ENCODE assay signal across 1 cellular context in the genomic region with DNA sequence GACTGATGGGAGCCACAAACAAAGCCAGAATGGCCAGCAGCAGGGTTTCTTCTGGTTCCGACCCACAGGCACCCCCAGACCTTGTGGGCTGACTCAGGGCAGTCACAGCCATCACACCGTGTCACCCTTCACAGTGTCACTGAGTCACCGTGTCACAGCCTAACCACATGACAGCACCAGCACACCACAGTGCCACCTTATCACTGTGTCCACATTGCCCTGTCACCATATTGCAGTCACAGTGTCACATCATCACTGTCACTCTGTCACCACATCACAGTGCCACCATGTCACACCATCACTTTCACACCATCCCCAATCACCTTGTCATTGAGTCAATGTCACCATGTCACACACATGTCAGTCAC.
TF ChIP-seq lines count a peak whose summit lies in the region.

No MANE protein-coding gene starts in this region.

TF ChIP-seq in K562, 482 proteins besides CTCF, POLR2A, EP300 and RAD21 (continued from another document and continues in another):
- TF ChIP-seq, protein P1, sequence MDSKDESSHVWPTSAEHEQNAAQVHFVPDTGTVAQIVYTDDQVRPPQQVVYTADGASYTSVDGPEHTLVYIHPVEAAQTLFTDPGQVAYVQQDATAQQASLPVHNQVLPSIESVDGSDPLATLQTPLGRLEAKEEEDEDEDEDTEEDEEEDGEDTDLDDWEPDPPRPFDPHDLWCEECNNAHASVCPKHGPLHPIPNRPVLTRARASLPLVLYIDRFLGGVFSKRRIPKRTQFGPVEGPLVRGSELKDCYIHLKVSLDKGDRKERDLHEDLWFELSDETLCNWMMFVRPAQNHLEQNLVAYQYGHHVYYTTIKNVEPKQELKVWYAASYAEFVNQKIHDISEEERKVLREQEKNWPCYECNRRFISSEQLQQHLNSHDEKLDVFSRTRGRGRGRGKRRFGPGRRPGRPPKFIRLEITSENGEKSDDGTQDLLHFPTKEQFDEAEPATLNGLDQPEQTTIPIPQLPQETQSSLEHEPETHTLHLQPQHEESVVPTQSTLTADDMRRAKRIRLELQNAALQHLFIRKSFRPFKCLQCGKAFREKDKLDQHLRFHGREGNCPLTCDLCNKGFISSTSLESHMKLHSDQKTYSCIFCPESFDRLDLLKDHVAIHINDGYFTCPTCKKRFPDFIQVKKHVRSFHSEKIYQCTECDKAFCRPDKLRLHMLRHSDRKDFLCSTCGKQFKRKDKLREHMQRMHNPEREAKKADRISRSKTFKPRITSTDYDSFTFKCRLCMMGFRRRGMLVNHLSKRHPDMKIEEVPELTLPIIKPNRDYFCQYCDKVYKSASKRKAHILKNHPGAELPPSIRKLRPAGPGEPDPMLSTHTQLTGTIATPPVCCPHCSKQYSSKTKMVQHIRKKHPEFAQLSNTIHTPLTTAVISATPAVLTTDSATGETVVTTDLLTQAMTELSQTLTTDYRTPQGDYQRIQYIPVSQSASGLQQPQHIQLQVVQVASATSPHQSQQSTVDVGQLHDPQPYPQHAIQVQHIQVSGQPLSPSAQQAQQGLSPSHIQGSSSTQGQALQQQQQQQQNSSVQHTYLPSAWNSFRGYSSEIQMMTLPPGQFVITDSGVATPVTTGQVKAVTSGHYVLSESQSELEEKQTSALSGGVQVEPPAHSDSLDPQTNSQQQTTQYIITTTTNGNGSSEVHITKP (IDR thresholded peaks at IDR 0.05; ENCODE audit: partially characterized antibody), result no peak
- TF ChIP-seq GTF2A2 (tag; IDR thresholded peaks at IDR 0.05), result no peak
- TF ChIP-seq CREM (IDR thresholded peaks at IDR 0.05; ENCODE audit: low read depth), result peak; percentile 61
- no peak for TF ChIP-seq FOXJ3 (CRISPR knock-in tag; IDR thresholded peaks at IDR 0.05)
- peak; percentile 82 for TF ChIP-seq FOSL1 (tag; conservative IDR thresholded peaks at IDR 0.05)
- TF ChIP-seq KAT7 (CRISPR knock-in tag; IDR thresholded peaks at IDR 0.05; ENCODE audit: borderline replicate concordance), result no peak
- TF ChIP-seq NR4A1 (CRISPR knock-in tag; IDR thresholded peaks at IDR 0.05), result no peak
- TF ChIP-seq NR4A1 (tag; IDR thresholded peaks at IDR 0.05), result no peak
- no peak for TF ChIP-seq MCM7 (IDR thresholded peaks at IDR 0.05)
- TF ChIP-seq YY1 (IDR thresholded peaks at IDR 0.05; ENCODE audit: borderline replicate concordance in 1 of 3, control insufficient read depth in 1 of 3, extremely low read depth in 1 of 3, insufficient read depth in 3 of 3, insufficient read length in 1 of 3, insufficient replicate concordance in 2 of 3, low read depth in 1 of 3, low read length in 2 of 3), result no peak
- no peak for TF ChIP-seq ZFP91 (CRISPR knock-in tag; IDR thresholded peaks at IDR 0.05)
- TF ChIP-seq CUX1 (CRISPR knock-in tag; IDR thresholded peaks at IDR 0.05), result no peak
- TF ChIP-seq MLX (CRISPR knock-in tag; conservative IDR thresholded peaks at IDR 0.05), result no peak
- no peak for TF ChIP-seq NFE2 (IDR thresholded peaks at IDR 0.05; ENCODE audit: low read depth)
- no peak for TF ChIP-seq FOXK1 (CRISPR knock-in tag; IDR thresholded peaks at IDR 0.05; ENCODE audit: borderline replicate concordance)
- no peak for TF ChIP-seq ZNF277 (CRISPR knock-in tag; IDR thresholded peaks at IDR 0.05; ENCODE audit: borderline replicate concordance)
- no peak for TF ChIP-seq ZKSCAN8 (CRISPR knock-in tag; IDR thresholded peaks at IDR 0.05)
- TF ChIP-seq E2F3 (CRISPR knock-in tag; IDR thresholded peaks at IDR 0.05), result no peak
- no peak for TF ChIP-seq EGR1 (conservative IDR thresholded peaks at IDR 0.05)
- TF ChIP-seq ATF1 (CRISPR knock-in tag; IDR thresholded peaks at IDR 0.05), result no peak
- peak; percentile 36; the same call in 1 of the 2 replicates for TF ChIP-seq ATF1 (tag; IDR thresholded peaks at IDR 0.05)
- no peak for TF ChIP-seq ESRRA (IDR thresholded peaks at IDR 0.05; ENCODE audit: borderline replicate concordance, low read depth)
- 0 out of 2 replicates have a peak, but pooled peaks have one; percentile 20 for TF ChIP-seq TEAD4 (IDR thresholded peaks at IDR 0.05; ENCODE audit: low read length)
- no peak for TF ChIP-seq TEAD4 (CRISPR knock-in tag; IDR thresholded peaks at IDR 0.05; ENCODE audit: borderline replicate concordance)
- TF ChIP-seq CBFA2T2 (conservative IDR thresholded peaks at IDR 0.05), result peak; percentile 46
- no peak for TF ChIP-seq EHMT2 (IDR thresholded peaks at IDR 0.05)
- no peak for TF ChIP-seq CHD1 (IDR thresholded peaks at IDR 0.05; ENCODE audit: low read length)
- no peak for TF ChIP-seq ZNF134 (CRISPR knock-in tag; conservative IDR thresholded peaks at IDR 0.05)
- TF ChIP-seq XRCC4 (IDR thresholded peaks at IDR 0.05; ENCODE audit: extremely low read depth, insufficient read depth, insufficient read length), result no peak
- TF ChIP-seq ZNF583 (CRISPR knock-in tag; IDR thresholded peaks at IDR 0.05), result no peak
- no peak for TF ChIP-seq RNF2 (IDR thresholded peaks at IDR 0.05)
- TF ChIP-seq ZNF140 (CRISPR knock-in tag; IDR thresholded peaks at IDR 0.05), result no peak
- TF ChIP-seq TCF7 (IDR thresholded peaks at IDR 0.05; ENCODE audit: borderline replicate concordance), result 0 out of 2 replicates have a peak, but pooled peaks have one; percentile 52
- TF ChIP-seq KLF1 (tag; IDR thresholded peaks at IDR 0.05), result no peak
- TF ChIP-seq SRSF9 (IDR thresholded peaks at IDR 0.05; ENCODE audit: borderline replicate concordance, low read depth, low read length), result no peak
- TF ChIP-seq ARID2 (IDR thresholded peaks at IDR 0.05), result no peak
- TF ChIP-seq TCF3 (CRISPR knock-in tag; IDR thresholded peaks at IDR 0.05), result peak; percentile 72
- TF ChIP-seq RREB1 (CRISPR knock-in tag; IDR thresholded peaks at IDR 0.05), result no peak
- TF ChIP-seq, protein P2, sequence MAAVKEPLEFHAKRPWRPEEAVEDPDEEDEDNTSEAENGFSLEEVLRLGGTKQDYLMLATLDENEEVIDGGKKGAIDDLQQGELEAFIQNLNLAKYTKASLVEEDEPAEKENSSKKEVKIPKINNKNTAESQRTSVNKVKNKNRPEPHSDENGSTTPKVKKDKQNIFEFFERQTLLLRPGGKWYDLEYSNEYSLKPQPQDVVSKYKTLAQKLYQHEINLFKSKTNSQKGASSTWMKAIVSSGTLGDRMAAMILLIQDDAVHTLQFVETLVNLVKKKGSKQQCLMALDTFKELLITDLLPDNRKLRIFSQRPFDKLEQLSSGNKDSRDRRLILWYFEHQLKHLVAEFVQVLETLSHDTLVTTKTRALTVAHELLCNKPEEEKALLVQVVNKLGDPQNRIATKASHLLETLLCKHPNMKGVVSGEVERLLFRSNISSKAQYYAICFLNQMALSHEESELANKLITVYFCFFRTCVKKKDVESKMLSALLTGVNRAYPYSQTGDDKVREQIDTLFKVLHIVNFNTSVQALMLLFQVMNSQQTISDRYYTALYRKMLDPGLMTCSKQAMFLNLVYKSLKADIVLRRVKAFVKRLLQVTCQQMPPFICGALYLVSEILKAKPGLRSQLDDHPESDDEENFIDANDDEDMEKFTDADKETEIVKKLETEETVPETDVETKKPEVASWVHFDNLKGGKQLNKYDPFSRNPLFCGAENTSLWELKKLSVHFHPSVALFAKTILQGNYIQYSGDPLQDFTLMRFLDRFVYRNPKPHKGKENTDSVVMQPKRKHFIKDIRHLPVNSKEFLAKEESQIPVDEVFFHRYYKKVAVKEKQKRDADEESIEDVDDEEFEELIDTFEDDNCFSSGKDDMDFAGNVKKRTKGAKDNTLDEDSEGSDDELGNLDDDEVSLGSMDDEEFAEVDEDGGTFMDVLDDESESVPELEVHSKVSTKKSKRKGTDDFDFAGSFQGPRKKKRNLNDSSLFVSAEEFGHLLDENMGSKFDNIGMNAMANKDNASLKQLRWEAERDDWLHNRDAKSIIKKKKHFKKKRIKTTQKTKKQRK (IDR thresholded peaks at IDR 0.05; ENCODE audit: borderline replicate concordance, low read depth, low read length), result no peak
